In genomic region chr12:46372131-46372851, GRCh38 we compare ENCODE assay signal across 8 cellular contexts. TPM values are rescaled to one million over a fixed set of nuclear protein-coding genes. Genes with fewer than 3 reads are reported as not detected.
A peak's percentile ranks its signal among the peaks of the same experiment; 100 is the strongest.
DNase-seq lines count a peak whose midpoint lies in the region; ATAC-seq and TF ChIP-seq lines count a peak whose summit lies in the region.

SLC38A2 (minus strand) TSS chr12:46372773; CDS start chr12:46371293, 1,480 bp downstream.

- H3K27me3 Mint-ChIP-seq in T-helper 1 cell treated with Interleukin-12 subunit alpha and Interleukin-12 subunit beta and Interleukin-4 antibody, amounts not matched to agents 30 μg/mL and 1 μg/mL, for 36 hours (ENCODE audit: low read depth), result no peaks in the 10 kb centered on the region
- no peaks in the 10 kb centered on the region for H3K27me3 Mint-ChIP-seq in progenitor cell of endocrine pancreas

- H3K27ac ChIP-seq in heart right ventricle (peak within 1 kb of the TSS; percentile 94 to 99 (median 98)), urinary bladder (ENCODE audit: low read depth) (peak within 1 kb of the TSS; percentile 99)

- peak within 1 kb of the TSS; percentile 88 for H3K4me3 Mint-ChIP-seq in T-helper 1 cell treated with Interleukin-12 subunit alpha and Interleukin-12 subunit beta and Interleukin-4 antibody, amounts not matched to agents 30 μg/mL and 1 μg/mL, for 36 hours
- peak within 1 kb of the TSS; percentile 99 for H3K4me3 Mint-ChIP-seq in progenitor cell of endocrine pancreas (ENCODE audit: low read depth)

- H3K27me3 ChIP-seq in heart right ventricle, result no peaks in the 10 kb centered on the region

- H3K9me3 Mint-ChIP-seq in T-helper 1 cell treated with Interleukin-12 subunit alpha and Interleukin-12 subunit beta and Interleukin-4 antibody, amounts not matched to agents 30 μg/mL and 1 μg/mL, for 36 hours, result no peaks in the 10 kb centered on the region
- H3K9me3 Mint-ChIP-seq in progenitor cell of endocrine pancreas (ENCODE audit: low read depth), result no peaks in the 10 kb centered on the region

- H3K36me3 ChIP-seq in heart right ventricle, result peaks cover 0 to 39% (median 28%) of the 10 kb centered on the region in 9 donors
- H3K36me3 ChIP-seq in urinary bladder (ENCODE audit: insufficient read depth), result no peaks in the 10 kb centered on the region

- peak within 1 kb of the TSS; percentile 97 for H3K27ac Mint-ChIP-seq in T-helper 1 cell treated with Interleukin-12 subunit alpha and Interleukin-12 subunit beta and Interleukin-4 antibody, amounts not matched to agents 30 μg/mL and 1 μg/mL, for 36 hours
- H3K27ac Mint-ChIP-seq in progenitor cell of endocrine pancreas, result peak within 1 kb of the TSS; percentile 100

- no peaks in the 10 kb centered on the region for H3K9me3 ChIP-seq in heart right ventricle

- TF ChIP-seq CTCF in GM12865 (IDR thresholded peaks at IDR 0.05; ENCODE audit: insufficient read depth, low read depth, low read length, missing control alignments) (no peak), heart right ventricle (IDR thresholded peaks at IDR 0.05) (no peak), progenitor cell of endocrine pancreas (IDR thresholded peaks at IDR 0.05; ENCODE audit: unreplicated experiment) (no peak)

- 0% methylated on average over 62 to 77 of the region's 77 CpGs for WGBS in heart right ventricle, 2 donors
- under 1% methylated on average over 77 of the region's 77 CpGs for WGBS in urinary bladder

- peaks cover 50% of the 10 kb centered on the region for H3K4me1 Mint-ChIP-seq in T-helper 1 cell treated with Interleukin-12 subunit alpha and Interleukin-12 subunit beta and Interleukin-4 antibody, amounts not matched to agents 30 μg/mL and 1 μg/mL, for 36 hours (ENCODE audit: low read depth)
- peaks cover 48% of the 10 kb centered on the region for H3K4me1 Mint-ChIP-seq in progenitor cell of endocrine pancreas (ENCODE audit: low read depth)

- peaks cover 16 to 49% (median 41%) of the 10 kb centered on the region in 9 donors for H3K4me1 ChIP-seq in heart right ventricle
- H3K4me1 ChIP-seq in urinary bladder (ENCODE audit: insufficient read depth), result no peaks in the 10 kb centered on the region

- H3K4me3 ChIP-seq in GM12865 (ENCODE audit: low read depth, low read length) (peak within 1 kb of the TSS; percentile 94), heart right ventricle (peak within 1 kb of the TSS; percentile 73 to 98 (median 89)), urinary bladder (ENCODE audit: low read depth, low read length) (peak within 1 kb of the TSS; percentile 99)

- peak; percentile 95 for DNase-seq in GM12865 (ENCODE audit: low read depth)
- DNase-seq in NCI-H1092 treated with DMSO at 0.1 percent for 48 hours (lab: John Stamatoyannopoulos, UW), result peak; percentile 98
- DNase-seq in amniotic epithelial cell (ENCODE audit: low read depth), result peak; percentile 87
- DNase-seq in heart right ventricle, result peak; percentile 97 to 99
- DNase-seq in progenitor cell of endocrine pancreas (ENCODE audit: low spot score, unreplicated experiment), result no peak

- intact Hi-C loops in heart right ventricle (cut with DNase I), result loop anchor here in 8 of 10 donors (1.0 to 10.0 kb wide), 9 partner anchors 11 to 380 kb away; partner anchors contain the start of gene SCAF11 (in 1 of the 8)

- peak; percentile 85 for ATAC-seq in HG02571 (IDR thresholded peaks at IDR 0.05; ENCODE audit: unreplicated experiment)
- ATAC-seq in heart right ventricle, result peak; percentile 43 to 98 (median 96)

- peaks cover 41% of the 10 kb centered on the region for H3K36me3 Mint-ChIP-seq in T-helper 1 cell treated with Interleukin-12 subunit alpha and Interleukin-12 subunit beta and Interleukin-4 antibody, amounts not matched to agents 30 μg/mL and 1 μg/mL, for 36 hours (ENCODE audit: low read depth)
- peaks cover 31% of the 10 kb centered on the region for H3K36me3 Mint-ChIP-seq in progenitor cell of endocrine pancreas (ENCODE audit: insufficient read depth)

RNA-seq across cellular contexts. Expression of gene SLC38A2, which starts in this region (rescaled TPM):
- total RNA-seq in heart right ventricle (100 to 1,000 TPM in 8 of 10 donors, 10 to 100 TPM in 2; 82.1 to 203 (median 110) TPM), progenitor cell of endocrine pancreas (216 and 224 TPM in 2 replicates), urinary bladder (471 TPM)
- polyA plus RNA-seq in heart right ventricle (10 to 100 TPM; 65.3 to 90.0 TPM), urinary bladder (128 TPM)
